ENCODE assay signal across 1 cellular context in the genomic region with DNA sequence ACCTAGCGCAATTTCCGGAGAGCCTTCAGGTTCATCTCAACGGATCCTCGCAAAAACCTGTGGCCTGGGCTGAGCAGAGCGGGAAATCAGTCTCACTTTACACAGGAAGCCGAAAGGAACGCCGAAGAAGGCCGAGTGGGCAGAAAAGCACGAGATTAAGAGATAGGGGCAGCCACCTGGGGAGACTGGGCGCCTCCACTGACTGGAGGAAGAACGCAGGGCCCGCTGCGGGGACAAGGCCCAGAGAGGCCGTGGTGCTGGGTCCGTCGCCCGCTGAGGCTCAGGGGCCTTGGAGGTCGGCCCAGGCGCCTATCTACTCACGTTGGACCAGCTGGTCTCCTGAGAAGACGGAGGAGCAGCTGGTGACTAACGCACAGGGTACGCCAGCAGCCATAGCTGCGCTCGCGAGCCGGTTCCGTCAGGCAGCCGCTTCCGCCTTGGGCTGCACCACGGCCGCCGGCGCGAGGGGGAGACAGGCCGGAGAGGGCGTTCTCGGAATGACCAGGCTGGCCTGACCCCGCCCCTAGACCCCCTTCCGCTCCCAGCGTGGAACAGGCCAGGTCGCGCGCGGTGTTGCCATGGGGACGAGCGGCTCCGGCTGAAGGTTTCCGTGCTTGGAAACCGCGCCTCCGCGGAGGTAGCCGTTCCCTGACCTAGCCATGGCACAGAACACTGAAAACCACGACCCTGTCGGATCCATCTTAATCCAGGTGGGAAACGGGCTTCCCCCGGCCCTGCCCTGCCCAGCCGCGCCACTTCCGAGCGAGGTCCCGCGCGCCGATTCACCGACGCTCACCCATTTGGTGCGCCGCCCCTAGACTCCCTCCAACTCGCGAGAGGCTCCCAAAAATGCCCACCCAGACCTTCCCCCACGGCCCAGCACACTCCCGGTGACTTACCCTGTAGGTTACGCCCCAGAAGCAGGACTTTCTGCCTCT.
TF ChIP-seq lines count a peak whose summit lies in the region.

A gene with protein sequence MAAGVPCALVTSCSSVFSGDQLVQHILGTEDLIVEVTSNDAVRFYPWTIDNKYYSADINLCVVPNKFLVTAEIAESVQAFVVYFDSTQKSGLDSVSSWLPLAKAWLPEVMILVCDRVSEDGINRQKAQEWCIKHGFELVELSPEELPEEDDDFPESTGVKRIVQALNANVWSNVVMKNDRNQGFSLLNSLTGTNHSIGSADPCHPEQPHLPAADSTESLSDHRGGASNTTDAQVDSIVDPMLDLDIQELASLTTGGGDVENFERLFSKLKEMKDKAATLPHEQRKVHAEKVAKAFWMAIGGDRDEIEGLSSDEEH (minus strand): TSS at position 424 of the 938 bp plus-strand sequence. CDS start 30 bp downstream, at position 394.
A gene (plus strand): TSS at position 549 of the 938 bp plus-strand sequence. CDS start 111 bp downstream, at position 660.

TF ChIP-seq in H1, 55 proteins besides CTCF, POLR2A, EP300 and RAD21 (continued from another document):
- TF ChIP-seq, protein P1, sequence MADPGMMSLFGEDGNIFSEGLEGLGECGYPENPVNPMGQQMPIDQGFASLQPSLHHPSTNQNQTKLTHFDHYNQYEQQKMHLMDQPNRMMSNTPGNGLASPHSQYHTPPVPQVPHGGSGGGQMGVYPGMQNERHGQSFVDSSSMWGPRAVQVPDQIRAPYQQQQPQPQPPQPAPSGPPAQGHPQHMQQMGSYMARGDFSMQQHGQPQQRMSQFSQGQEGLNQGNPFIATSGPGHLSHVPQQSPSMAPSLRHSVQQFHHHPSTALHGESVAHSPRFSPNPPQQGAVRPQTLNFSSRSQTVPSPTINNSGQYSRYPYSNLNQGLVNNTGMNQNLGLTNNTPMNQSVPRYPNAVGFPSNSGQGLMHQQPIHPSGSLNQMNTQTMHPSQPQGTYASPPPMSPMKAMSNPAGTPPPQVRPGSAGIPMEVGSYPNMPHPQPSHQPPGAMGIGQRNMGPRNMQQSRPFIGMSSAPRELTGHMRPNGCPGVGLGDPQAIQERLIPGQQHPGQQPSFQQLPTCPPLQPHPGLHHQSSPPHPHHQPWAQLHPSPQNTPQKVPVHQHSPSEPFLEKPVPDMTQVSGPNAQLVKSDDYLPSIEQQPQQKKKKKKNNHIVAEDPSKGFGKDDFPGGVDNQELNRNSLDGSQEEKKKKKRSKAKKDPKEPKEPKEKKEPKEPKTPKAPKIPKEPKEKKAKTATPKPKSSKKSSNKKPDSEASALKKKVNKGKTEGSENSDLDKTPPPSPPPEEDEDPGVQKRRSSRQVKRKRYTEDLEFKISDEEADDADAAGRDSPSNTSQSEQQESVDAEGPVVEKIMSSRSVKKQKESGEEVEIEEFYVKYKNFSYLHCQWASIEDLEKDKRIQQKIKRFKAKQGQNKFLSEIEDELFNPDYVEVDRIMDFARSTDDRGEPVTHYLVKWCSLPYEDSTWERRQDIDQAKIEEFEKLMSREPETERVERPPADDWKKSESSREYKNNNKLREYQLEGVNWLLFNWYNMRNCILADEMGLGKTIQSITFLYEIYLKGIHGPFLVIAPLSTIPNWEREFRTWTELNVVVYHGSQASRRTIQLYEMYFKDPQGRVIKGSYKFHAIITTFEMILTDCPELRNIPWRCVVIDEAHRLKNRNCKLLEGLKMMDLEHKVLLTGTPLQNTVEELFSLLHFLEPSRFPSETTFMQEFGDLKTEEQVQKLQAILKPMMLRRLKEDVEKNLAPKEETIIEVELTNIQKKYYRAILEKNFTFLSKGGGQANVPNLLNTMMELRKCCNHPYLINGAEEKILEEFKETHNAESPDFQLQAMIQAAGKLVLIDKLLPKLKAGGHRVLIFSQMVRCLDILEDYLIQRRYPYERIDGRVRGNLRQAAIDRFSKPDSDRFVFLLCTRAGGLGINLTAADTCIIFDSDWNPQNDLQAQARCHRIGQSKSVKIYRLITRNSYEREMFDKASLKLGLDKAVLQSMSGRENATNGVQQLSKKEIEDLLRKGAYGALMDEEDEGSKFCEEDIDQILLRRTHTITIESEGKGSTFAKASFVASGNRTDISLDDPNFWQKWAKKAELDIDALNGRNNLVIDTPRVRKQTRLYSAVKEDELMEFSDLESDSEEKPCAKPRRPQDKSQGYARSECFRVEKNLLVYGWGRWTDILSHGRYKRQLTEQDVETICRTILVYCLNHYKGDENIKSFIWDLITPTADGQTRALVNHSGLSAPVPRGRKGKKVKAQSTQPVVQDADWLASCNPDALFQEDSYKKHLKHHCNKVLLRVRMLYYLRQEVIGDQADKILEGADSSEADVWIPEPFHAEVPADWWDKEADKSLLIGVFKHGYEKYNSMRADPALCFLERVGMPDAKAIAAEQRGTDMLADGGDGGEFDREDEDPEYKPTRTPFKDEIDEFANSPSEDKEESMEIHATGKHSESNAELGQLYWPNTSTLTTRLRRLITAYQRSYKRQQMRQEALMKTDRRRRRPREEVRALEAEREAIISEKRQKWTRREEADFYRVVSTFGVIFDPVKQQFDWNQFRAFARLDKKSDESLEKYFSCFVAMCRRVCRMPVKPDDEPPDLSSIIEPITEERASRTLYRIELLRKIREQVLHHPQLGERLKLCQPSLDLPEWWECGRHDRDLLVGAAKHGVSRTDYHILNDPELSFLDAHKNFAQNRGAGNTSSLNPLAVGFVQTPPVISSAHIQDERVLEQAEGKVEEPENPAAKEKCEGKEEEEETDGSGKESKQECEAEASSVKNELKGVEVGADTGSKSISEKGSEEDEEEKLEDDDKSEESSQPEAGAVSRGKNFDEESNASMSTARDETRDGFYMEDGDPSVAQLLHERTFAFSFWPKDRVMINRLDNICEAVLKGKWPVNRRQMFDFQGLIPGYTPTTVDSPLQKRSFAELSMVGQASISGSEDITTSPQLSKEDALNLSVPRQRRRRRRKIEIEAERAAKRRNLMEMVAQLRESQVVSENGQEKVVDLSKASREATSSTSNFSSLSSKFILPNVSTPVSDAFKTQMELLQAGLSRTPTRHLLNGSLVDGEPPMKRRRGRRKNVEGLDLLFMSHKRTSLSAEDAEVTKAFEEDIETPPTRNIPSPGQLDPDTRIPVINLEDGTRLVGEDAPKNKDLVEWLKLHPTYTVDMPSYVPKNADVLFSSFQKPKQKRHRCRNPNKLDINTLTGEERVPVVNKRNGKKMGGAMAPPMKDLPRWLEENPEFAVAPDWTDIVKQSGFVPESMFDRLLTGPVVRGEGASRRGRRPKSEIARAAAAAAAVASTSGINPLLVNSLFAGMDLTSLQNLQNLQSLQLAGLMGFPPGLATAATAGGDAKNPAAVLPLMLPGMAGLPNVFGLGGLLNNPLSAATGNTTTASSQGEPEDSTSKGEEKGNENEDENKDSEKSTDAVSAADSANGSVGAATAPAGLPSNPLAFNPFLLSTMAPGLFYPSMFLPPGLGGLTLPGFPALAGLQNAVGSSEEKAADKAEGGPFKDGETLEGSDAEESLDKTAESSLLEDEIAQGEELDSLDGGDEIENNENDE (IDR thresholded peaks at IDR 0.05; ENCODE audit: insufficient replicate concordance, low read length): no peak
- TF ChIP-seq NRF1 (IDR thresholded peaks at IDR 0.05; ENCODE audit: low read depth, low read length): no peak
TF ChIP-seq in H1: peak in this region for 27.
